ENCODE assay signal across 21 cellular contexts in genomic region chr19:1911995-1912394, GRCh38. TPM values are rescaled to one million over a fixed set of nuclear protein-coding genes. Genes with fewer than 3 reads are reported as not detected.
DNase-seq lines count a peak whose midpoint lies in the region; ATAC-seq and TF ChIP-seq lines count a peak whose summit lies in the region.
"Had no signal": no experiment of that assay in that cellular context is flagged by ENCODE, and none has a peak within 500 bp of the region (broad histone marks: within the 10 kb centered on the region; RNA-seq: fewer than 3 reads in every experiment).

No MANE protein-coding gene starts in this region.

- H3K4me1 ChIP-seq in esophagus squamous epithelium (peaks cover 43 to 81% (median 47%) of the 10 kb centered on the region in 3 donors), trophoblast cell (ENCODE audit: control insufficient read depth in 1 of 2, insufficient read depth in 2 of 2, low read length in 2 of 2) (peaks cover 14 to 23% of the 10 kb centered on the region in 2 experiments), psoas muscle (peaks cover 3% of the 10 kb centered on the region)
- H3K4me1 ChIP-seq: HAP-1 had no signal

- ATAC-seq in HG03139 (IDR thresholded peaks at IDR 0.05; ENCODE audit: unreplicated experiment), result no peak
- no peak for ATAC-seq in psoas muscle
- ATAC-seq: A549, SK-N-SH treated with all-trans-retinoic acid at 6 μM for 48 hours had no signal

- H3K18ac ChIP-seq in trophoblast cell (ENCODE audit: low read length), result no peak overlapping the region

- H3K79me2 ChIP-seq in trophoblast cell (ENCODE audit: control insufficient read depth, insufficient read depth, low read length, poor library complexity), result peaks cover 27% of the 10 kb centered on the region

- H3K4me2 ChIP-seq in trophoblast cell (ENCODE audit: low read length), result no peak overlapping the region
- H3K4me2 ChIP-seq: A549, PC-9 had no signal

- H3K9me3 ChIP-seq in esophagus squamous epithelium, result no peaks in the 10 kb centered on the region
- H3K9me3 ChIP-seq in trophoblast cell (ENCODE audit: insufficient read depth, low read depth, low read length), result no peaks in the 10 kb centered on the region
- H3K9me3 ChIP-seq in psoas muscle, result no peaks in the 10 kb centered on the region
- H3K9me3 ChIP-seq: A549, HAP-1 had no signal

- H3K14ac ChIP-seq in trophoblast cell (ENCODE audit: low read length), result no peak overlapping the region

- H3K4ac ChIP-seq in trophoblast cell (ENCODE audit: low read depth, low read length), result peak overlapping the region; percentile 53

- no peak overlapping the region for H2AK5ac ChIP-seq in trophoblast cell (ENCODE audit: low read length)

- H3K9ac ChIP-seq in trophoblast cell (ENCODE audit: low read length), result no peak overlapping the region
- H3K9ac ChIP-seq: GM23248 had no signal

- TF ChIP-seq CTCF in esophagus squamous epithelium (IDR thresholded peaks at IDR 0.05) (no peak), psoas muscle (IDR thresholded peaks at IDR 0.05) (no peak)

- H3K4me3 ChIP-seq in esophagus squamous epithelium (no peak overlapping the region), trophoblast cell (ENCODE audit: low read depth, low read length) (no peak overlapping the region), psoas muscle (no peak overlapping the region)
- H3K4me3 ChIP-seq: A549, GM23248, HAP-1, PC-9 had no signal

- no peak overlapping the region for H4K12ac ChIP-seq in trophoblast cell (ENCODE audit: low read depth, low read length)

- no peak overlapping the region for H4K91ac ChIP-seq in trophoblast cell (ENCODE audit: low read depth, low read length)

- 79 to 100% methylated on average over 3 to 5 of the region's 37 CpGs for WGBS in esophagus squamous epithelium, 2 donors
- WGBS in trophoblast cell (ENCODE audit: extremely low coverage, insufficient coverage, insufficient read length), result no CpG with 5 or more reads among the region's 37 CpGs
- WGBS in psoas muscle, 3 donors, result 91 to 92% (median 92%) methylated on average over 33 to 37 of the region's 37 CpGs

- intact Hi-C loops in esophagus squamous epithelium (cut with DNase I), result loop anchor here (10.0 kb wide), 1 partner anchor 163 kb away; no protein-coding TSS in a partner anchor
- intact Hi-C loops in psoas muscle (cut with DNase I), result no loop called here

- peaks cover 10 to 41% (median 18%) of the 10 kb centered on the region in 3 donors for H3K36me3 ChIP-seq in esophagus squamous epithelium
- peaks cover 52 to 57% of the 10 kb centered on the region in 2 experiments for H3K36me3 ChIP-seq in trophoblast cell (ENCODE audit: control insufficient read depth in 1 of 2, insufficient read depth in 2 of 2, low read length in 2 of 2)
- peaks cover 0 to 16% of the 10 kb centered on the region in 2 donors for H3K36me3 ChIP-seq in psoas muscle (ENCODE audit: insufficient read depth in 1 of 2, low read depth in 1 of 2)

- DNase-seq in D341Med (ENCODE audit: low spot score), result peak; percentile 37
- no peak for DNase-seq in esophagus squamous epithelium (lab: John Stamatoyannopoulos, UW)
- DNase-seq in trophoblast cell, result no peak
- DNase-seq in NCI-H1694 (lab: John Stamatoyannopoulos, UW), result no peak
- DNase-seq in psoas muscle, result no peak
- no peak for DNase-seq in dermis blood vessel endothelial cell
- DNase-seq: CD4-positive, CD25-positive, alpha-beta regulatory T cell; DND-41; GM23248; Karpas-422; NCI-H1417; NCI-H1930; NCI-H226; NCI-H510A treated with DMSO at 0.1 percent for 48 hours; NCI-H748 treated with DMSO at 0.1 percent for 48 hours; PC-9 had no signal

- no peak for TF ChIP-seq RAD21 in Ishikawa (IDR thresholded peaks at IDR 0.05; ENCODE audit: low read depth)

- H3K27ac ChIP-seq in esophagus squamous epithelium (peak overlapping the region in 3 of 4 donors; percentile 3 to 57 (median 36)), trophoblast cell (ENCODE audit: low read depth, low read length) (no peak overlapping the region), psoas muscle (no peak overlapping the region)
- H3K27ac ChIP-seq: A549, GM23248, PC-9 had no signal

- no peak overlapping the region for H2BK12ac ChIP-seq in trophoblast cell (ENCODE audit: low read length)

- no peak overlapping the region for H3K23ac ChIP-seq in trophoblast cell (ENCODE audit: low read length)

- peaks cover 3% of the 10 kb centered on the region for H3K79me1 ChIP-seq in trophoblast cell (ENCODE audit: low read length)

- no peak overlapping the region for H2BK120ac ChIP-seq in trophoblast cell (ENCODE audit: insufficient read depth, low read length, poor library complexity)

- no peaks in the 10 kb centered on the region for H3K27me3 ChIP-seq in esophagus squamous epithelium
- H3K27me3 ChIP-seq in trophoblast cell (ENCODE audit: insufficient read depth, low read length), result no peaks in the 10 kb centered on the region
- H3K27me3 ChIP-seq in psoas muscle (ENCODE audit: insufficient read depth in 3 of 3, low read length in 2 of 3), result no peaks in the 10 kb centered on the region

- H2AFZ ChIP-seq in trophoblast cell (ENCODE audit: insufficient read depth, low read length, poor library complexity), result no peak overlapping the region
- H2AFZ ChIP-seq: GM23248, PC-9 had no signal

- no peak overlapping the region for H4K8ac ChIP-seq in trophoblast cell (ENCODE audit: low read depth, low read length)

- no peak overlapping the region for H2BK5ac ChIP-seq in trophoblast cell (ENCODE audit: low read depth, low read length, poor library complexity)

- no peak for TF ChIP-seq EP300 in Ishikawa (IDR thresholded peaks at IDR 0.05; ENCODE audit: borderline replicate concordance)

- TF ChIP-seq POLR2A in esophagus squamous epithelium (IDR thresholded peaks at IDR 0.05), result peak in 1 of 4 donors; percentile 9

TF ChIP-seq in Ishikawa, 13 proteins besides CTCF, POLR2A, EP300 and RAD21:
- TF ChIP-seq, protein P1, sequence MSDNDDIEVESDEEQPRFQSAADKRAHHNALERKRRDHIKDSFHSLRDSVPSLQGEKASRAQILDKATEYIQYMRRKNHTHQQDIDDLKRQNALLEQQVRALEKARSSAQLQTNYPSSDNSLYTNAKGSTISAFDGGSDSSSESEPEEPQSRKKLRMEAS (IDR thresholded peaks at IDR 0.05), result peak; percentile 83
- 0 out of 2 replicates have a peak, but pooled peaks have one; percentile 36 for TF ChIP-seq ZBTB7A (IDR thresholded peaks at IDR 0.05; ENCODE audit: low read depth)
- TF ChIP-seq CREB1 (IDR thresholded peaks at IDR 0.05; ENCODE audit: low read depth), result no peak
- TF ChIP-seq NFIC (IDR thresholded peaks at IDR 0.05), result peak; percentile 76

RNA-seq across cellular contexts. Expression of gene ADAT3, which starts 6.8 kb away (rescaled TPM):
- total RNA-seq in esophagus squamous epithelium (10 to 100 TPM in 2 of 4 donors, 1 to 10 TPM in 2; 4.7 to 20.4 (median 11.1) TPM), psoas muscle (1 to 10 TPM; 1.4 to 2.2 (median 1.7) TPM), dermis blood vessel endothelial cell (5.8 and 6.2 TPM in 2 replicates)
- polyA plus RNA-seq in trophoblast cell (2013), result 10.9 and 12.1 TPM in 2 replicates
- polyA plus RNA-seq in psoas muscle, result 1 to 10 TPM; 2.4 to 7.2 (median 3.6) TPM

RNA-seq across cellular contexts. Expression of gene SCAMP4, which starts 6.8 kb away (rescaled TPM):
- total RNA-seq in esophagus squamous epithelium, result 100 to 1,000 TPM in 1 of 4 donors, 10 to 100 TPM in 3; 49.8 to 144 (median 83.9) TPM
- polyA plus RNA-seq in trophoblast cell (2013), result 70.2 and 70.3 TPM in 2 replicates
- total RNA-seq in psoas muscle, result 10 to 100 TPM; 13.4 to 16.3 (median 15.1) TPM
- polyA plus RNA-seq in psoas muscle, result 10 to 100 TPM in 2 of 3 donors, 1 to 10 TPM in 1; 9.5 to 17.5 (median 15.5) TPM
- 34.7 and 56.1 TPM in 2 replicates for total RNA-seq in dermis blood vessel endothelial cell

RNA-seq across cellular contexts. Expression of gene ABHD17A, which starts 26.7 kb away (rescaled TPM):
- total RNA-seq in esophagus squamous epithelium (10 to 100 TPM; 78.4 to 91.7 (median 82.9) TPM), psoas muscle (10 to 100 TPM; 38.5 to 54.2 (median 42.3) TPM), dermis blood vessel endothelial cell (111 and 142 TPM in 2 replicates)
- polyA plus RNA-seq in trophoblast cell (2013), result 55.3 and 58.0 TPM in 2 replicates
- polyA plus RNA-seq in psoas muscle, result 10 to 100 TPM; 35.5 to 58.9 (median 47.6) TPM

RNA-seq across cellular contexts. Expression of gene CSNK1G2, which starts 29.0 kb away (rescaled TPM):
- total RNA-seq in esophagus squamous epithelium, result 10 to 100 TPM; 40.4 to 68.9 (median 60.3) TPM
- polyA plus RNA-seq in trophoblast cell (2013), result 92.2 and 93.2 TPM in 2 replicates
- 10 to 100 TPM; 22.3 to 34.1 (median 33.0) TPM for total RNA-seq in psoas muscle
- 10 to 100 TPM; 25.3 to 49.8 (median 34.2) TPM for polyA plus RNA-seq in psoas muscle
- 73.9 and 125 TPM in 2 replicates for total RNA-seq in dermis blood vessel endothelial cell

RNA-seq across cellular contexts. Expression of gene KLF16, which starts 48.6 kb away (rescaled TPM):
- total RNA-seq in esophagus squamous epithelium (10 to 100 TPM in 1 of 4 donors, 1 to 10 TPM in 3; 8.3 to 13.5 (median 9.1) TPM), psoas muscle (10 to 100 TPM in 1 of 4 donors, 1 to 10 TPM in 3; 3.0 to 11.1 (median 4.3) TPM), dermis blood vessel endothelial cell (5.3 and 9.5 TPM in 2 replicates)
- polyA plus RNA-seq in trophoblast cell (2013), result 18.5 and 21.1 TPM in 2 replicates
- 10 to 100 TPM in 1 of 3 donors, 1 to 10 TPM in 2; 2.2 to 13.0 (median 3.1) TPM for polyA plus RNA-seq in psoas muscle

Comparison
In these comparisons a context has a peak if more than half of its experiments do, and no peak if none do; other contexts are left out.
1. H3K27ac ChIP-seq: peak in esophagus squamous epithelium (3 of 4); none in trophoblast cell (single experiment) and psoas muscle (single experiment).